Comparison of ENCODE assay signal across 1 cellular context in the genomic region with DNA sequence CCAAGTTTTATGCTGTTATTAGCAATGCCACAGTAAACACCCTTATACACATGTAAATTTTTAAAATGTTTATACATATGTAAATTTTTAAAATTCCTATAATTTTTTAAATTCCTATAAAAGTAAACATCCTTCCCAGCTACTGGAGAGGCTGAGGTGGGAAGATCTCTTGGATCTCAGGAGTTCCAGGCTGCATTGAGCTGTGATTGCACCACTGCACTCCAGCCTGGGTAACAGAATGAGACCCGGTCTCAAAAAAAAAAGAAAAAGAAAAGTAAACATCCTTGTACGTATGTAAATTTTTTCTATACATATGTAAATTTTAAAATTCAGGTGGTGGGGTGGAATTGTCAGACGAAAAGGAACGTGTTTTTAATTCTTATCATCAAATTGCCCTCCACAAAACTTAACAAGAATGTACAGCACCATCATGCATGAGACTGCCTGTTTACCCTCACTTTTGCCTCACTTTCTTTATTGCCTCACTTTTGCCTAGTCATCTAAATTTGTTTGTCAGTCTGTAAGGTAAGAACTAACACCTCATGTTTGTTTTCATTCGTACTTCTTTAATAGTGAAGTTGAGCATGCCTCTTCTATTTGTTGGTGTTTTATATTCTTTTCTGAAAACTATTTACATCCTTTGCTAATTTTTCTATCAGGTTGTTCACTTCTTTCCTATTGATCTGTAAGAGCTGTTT.
TF ChIP-seq lines count a peak whose summit lies in the region.

No MANE protein-coding gene starts in this region.

TF ChIP-seq in HepG2, 621 proteins besides CTCF, POLR2A, EP300 and RAD21 (continued from another document):
- TF ChIP-seq, protein P1, sequence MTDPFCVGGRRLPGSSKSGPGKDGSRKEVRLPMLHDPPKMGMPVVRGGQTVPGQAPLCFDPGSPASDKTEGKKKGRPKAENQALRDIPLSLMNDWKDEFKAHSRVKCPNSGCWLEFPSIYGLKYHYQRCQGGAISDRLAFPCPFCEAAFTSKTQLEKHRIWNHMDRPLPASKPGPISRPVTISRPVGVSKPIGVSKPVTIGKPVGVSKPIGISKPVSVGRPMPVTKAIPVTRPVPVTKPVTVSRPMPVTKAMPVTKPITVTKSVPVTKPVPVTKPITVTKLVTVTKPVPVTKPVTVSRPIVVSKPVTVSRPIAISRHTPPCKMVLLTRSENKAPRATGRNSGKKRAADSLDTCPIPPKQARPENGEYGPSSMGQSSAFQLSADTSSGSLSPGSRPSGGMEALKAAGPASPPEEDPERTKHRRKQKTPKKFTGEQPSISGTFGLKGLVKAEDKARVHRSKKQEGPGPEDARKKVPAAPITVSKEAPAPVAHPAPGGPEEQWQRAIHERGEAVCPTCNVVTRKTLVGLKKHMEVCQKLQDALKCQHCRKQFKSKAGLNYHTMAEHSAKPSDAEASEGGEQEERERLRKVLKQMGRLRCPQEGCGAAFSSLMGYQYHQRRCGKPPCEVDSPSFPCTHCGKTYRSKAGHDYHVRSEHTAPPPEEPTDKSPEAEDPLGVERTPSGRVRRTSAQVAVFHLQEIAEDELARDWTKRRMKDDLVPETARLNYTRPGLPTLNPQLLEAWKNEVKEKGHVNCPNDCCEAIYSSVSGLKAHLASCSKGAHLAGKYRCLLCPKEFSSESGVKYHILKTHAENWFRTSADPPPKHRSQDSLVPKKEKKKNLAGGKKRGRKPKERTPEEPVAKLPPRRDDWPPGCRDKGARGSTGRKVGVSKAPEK (CRISPR knock-in tag; IDR thresholded peaks at IDR 0.05; ENCODE audit: borderline replicate concordance): no peak
TF ChIP-seq in HepG2: peak in this region for 2.
